In genomic region chr2:48605482-48606175, GRCh38 we compare ENCODE assay signal across 34 cellular contexts. TPM values are rescaled to one million over a fixed set of nuclear protein-coding genes. Genes with fewer than 3 reads are reported as not detected.
"Had no signal": no experiment of that assay in that cellular context is flagged by ENCODE, and none has a peak within 500 bp of the region (broad histone marks: within the 10 kb centered on the region; RNA-seq: fewer than 3 reads in every experiment).

No MANE protein-coding gene starts in this region.

- H3K27ac Mint-ChIP-seq: activated CD4-positive, alpha-beta memory T cell treated with anti-CD3 and anti-CD28 coated beads for 36 hours; activated CD4-positive, alpha-beta T cell treated with anti-CD3 and anti-CD28 coated beads, Interleukin-2, amount 10 ng/mL, durations not matched to agents 24 days and 14 days; activated T-cell treated with anti-CD3 and anti-CD28 coated beads, Interleukin-2, amount 50 U/mL, for 24 hours; natural killer cell; neural progenitor cell; stimulated activated memory B cell treated with anti-CD40 and anti-IgM and Interleukin-4, amounts not matched to agents 10 μg/mL and 1 μg/mL and 100 μg/mL, for 72 hours; stimulated activated naive CD8-positive, alpha-beta T cell treated with anti-CD3 and anti-CD28 coated beads, Interleukin-15, amount 100 ng/mL, for 72 hours; T-helper 2 cell treated with Interferon-gamma antibody and Interleukin-4, amounts not matched to agents 5 μg/mL and 100 μg/mL, for 36 hours; type B pancreatic cell had no signal

- H3K27ac ChIP-seq: foreskin keratinocyte, heart right ventricle, left ventricle myocardium inferior, neural progenitor cell, right atrium auricular region, vagina had no signal

- DNase-seq: activated CD4-positive, alpha-beta memory T cell treated with anti-CD3 and anti-CD28 coated beads for 36 hours; activated CD4-positive, alpha-beta T cell treated with anti-CD3 and anti-CD28 coated beads, Interleukin-2, amount 10 ng/mL, durations not matched to agents 24 days and 14 days; activated CD4-positive, CD25-positive, alpha-beta regulatory T cell treated with anti-CD3 and anti-CD28 coated beads, Interleukin-2, amount 50 U/mL, for 72 hours; activated CD8-positive, alpha-beta memory T cell treated with anti-CD3 and anti-CD28 coated beads, Interleukin-2, amount 50 U/mL, for 4 hours; activated gamma-delta T cell treated with Interleukin-2 at 50 U/mL for 16 hours; activated naive CD4-positive, alpha-beta T cell treated with anti-CD3 and anti-CD28 coated beads, Interleukin-2, amount 50 U/mL, for 16 hours; activated T-cell treated with anti-CD3 and anti-CD28 coated beads, Interleukin-2, amount 50 U/mL, for 24 hours; amniotic stem cell; caudate nucleus; cortex of kidney; foreskin keratinocyte; heart right ventricle; kidney glomerular epithelial cell; left ventricle myocardium inferior; mesendoderm; natural killer cell; stimulated activated CD4-positive, alpha-beta T cell treated with anti-CD3 and anti-CD28 coated beads, Interleukin-1b, Interleukin-23, amount 100 ng/mL, for 48 hours; stimulated activated CD4-positive, alpha-beta T cell treated with anti-CD3 and anti-CD28 coated beads, Interleukin-4, amount 100 ng/mL, for 4 hours; stimulated activated CD8-positive, alpha-beta memory T cell treated with anti-CD3 and anti-CD28 coated beads, Interleukin-4, amount 100 ng/mL, for 48 hours; stimulated activated naive CD8-positive, alpha-beta T cell treated with anti-CD3 and anti-CD28 coated beads, Interleukin-15, amount 100 ng/mL, for 72 hours; substantia nigra had no signal

- H3K4me1 Mint-ChIP-seq: activated CD4-positive, alpha-beta T cell treated with anti-CD3 and anti-CD28 coated beads, Interleukin-2, amount 10 ng/mL, durations not matched to agents 24 days and 14 days; natural killer cell; neural progenitor cell; stimulated activated memory B cell treated with anti-CD40 and anti-IgM and Interleukin-4, amounts not matched to agents 10 μg/mL and 1 μg/mL and 100 μg/mL, for 72 hours; stimulated activated naive CD8-positive, alpha-beta T cell treated with anti-CD3 and anti-CD28 coated beads, Interleukin-15, amount 100 ng/mL, for 72 hours had no signal

- H3K36me3 ChIP-seq: left ventricle myocardium inferior, neural progenitor cell, vagina had no signal

- H3K4me1 ChIP-seq: foreskin keratinocyte, heart right ventricle, left ventricle myocardium inferior, right atrium auricular region, vagina had no signal

- H3K9me3 Mint-ChIP-seq: activated CD4-positive, alpha-beta memory T cell treated with anti-CD3 and anti-CD28 coated beads for 36 hours; activated CD4-positive, alpha-beta T cell treated with anti-CD3 and anti-CD28 coated beads, Interleukin-2, amount 10 ng/mL, durations not matched to agents 24 days and 14 days; activated T-cell treated with anti-CD3 and anti-CD28 coated beads, Interleukin-2, amount 50 U/mL, for 24 hours; natural killer cell; neural progenitor cell; stimulated activated memory B cell treated with anti-CD40 and anti-IgM and Interleukin-4, amounts not matched to agents 10 μg/mL and 1 μg/mL and 100 μg/mL, for 72 hours; stimulated activated naive CD8-positive, alpha-beta T cell treated with anti-CD3 and anti-CD28 coated beads, Interleukin-15, amount 100 ng/mL, for 72 hours; T-helper 2 cell treated with Interferon-gamma antibody and Interleukin-4, amounts not matched to agents 5 μg/mL and 100 μg/mL, for 36 hours; type B pancreatic cell had no signal

- H2AFZ ChIP-seq: neural progenitor cell had no signal

- H3K4me3 Mint-ChIP-seq: activated CD4-positive, alpha-beta memory T cell treated with anti-CD3 and anti-CD28 coated beads for 36 hours; activated CD4-positive, alpha-beta T cell treated with anti-CD3 and anti-CD28 coated beads, Interleukin-2, amount 10 ng/mL, durations not matched to agents 24 days and 14 days; activated T-cell treated with anti-CD3 and anti-CD28 coated beads, Interleukin-2, amount 50 U/mL, for 24 hours; natural killer cell; neural progenitor cell; stimulated activated memory B cell treated with anti-CD40 and anti-IgM and Interleukin-4, amounts not matched to agents 10 μg/mL and 1 μg/mL and 100 μg/mL, for 72 hours; stimulated activated naive CD8-positive, alpha-beta T cell treated with anti-CD3 and anti-CD28 coated beads, Interleukin-15, amount 100 ng/mL, for 72 hours; T-helper 2 cell treated with Interferon-gamma antibody and Interleukin-4, amounts not matched to agents 5 μg/mL and 100 μg/mL, for 36 hours; type B pancreatic cell had no signal

- H3K4me2 ChIP-seq: neural progenitor cell, smooth muscle cell had no signal

- H3K9ac ChIP-seq: neural progenitor cell had no signal

- H3K27me3 ChIP-seq: foreskin keratinocyte, heart right ventricle, neural progenitor cell, right atrium auricular region, vagina had no signal

- H3K36me3 Mint-ChIP-seq: activated CD4-positive, alpha-beta memory T cell treated with anti-CD3 and anti-CD28 coated beads for 36 hours; natural killer cell; stimulated activated memory B cell treated with anti-CD40 and anti-IgM and Interleukin-4, amounts not matched to agents 10 μg/mL and 1 μg/mL and 100 μg/mL, for 72 hours had no signal

- H3K27me3 Mint-ChIP-seq: type B pancreatic cell had no signal

- H3K4me3 ChIP-seq: heart right ventricle, left ventricle myocardium inferior, lung, neural progenitor cell, right atrium auricular region, smooth muscle cell, vagina had no signal

- H3K9me3 ChIP-seq: heart right ventricle, left ventricle myocardium inferior, right atrium auricular region, vagina had no signal

- FAIRE-seq: endothelial cell of umbilical vein had no signal

RNA-seq across cellular contexts. Expression of gene GTF2A1L, which starts 12.0 kb away (rescaled TPM):
- total RNA-seq: activated CD4-positive, alpha-beta memory T cell treated with anti-CD3 and anti-CD28 coated beads for 36 hours; activated CD4-positive, alpha-beta T cell treated with anti-CD3 and anti-CD28 coated beads, Interleukin-2, amount 10 ng/mL, durations not matched to agents 24 days and 14 days; activated CD8-positive, alpha-beta memory T cell treated with anti-CD3 and anti-CD28 coated beads for 36 hours; chondrocyte; endothelial cell of umbilical vein; esophagus mucosa; foreskin keratinocyte; heart right ventricle; left ventricle myocardium inferior; mononuclear cell; natural killer cell had no signal
